1 cellular context compared by ENCODE assay signal in the genomic region with DNA sequence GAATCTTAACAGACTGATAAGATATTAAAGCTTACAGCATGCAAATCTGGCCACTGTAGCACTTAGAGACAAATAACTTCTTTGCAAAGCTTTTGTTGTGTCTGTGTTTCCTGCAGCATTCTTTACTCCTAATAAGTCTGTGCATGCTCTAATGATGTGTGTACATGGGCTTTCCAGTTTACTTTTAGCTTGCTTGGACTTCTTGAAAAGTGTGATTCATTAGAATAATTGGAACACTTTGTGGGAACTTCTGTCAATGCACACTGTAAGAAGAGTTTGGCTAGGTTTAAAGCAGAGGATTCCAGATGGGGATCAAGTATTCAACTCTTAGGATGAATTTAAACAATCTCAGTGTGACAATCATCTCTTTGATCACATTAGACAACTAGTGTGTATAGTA.
TF ChIP-seq lines count a peak whose summit lies in the region.

No MANE protein-coding gene starts in this region.

TF ChIP-seq in GM23338, 12 proteins besides CTCF, POLR2A, EP300 and RAD21 (continued from another document):
- TF ChIP-seq, protein P1, sequence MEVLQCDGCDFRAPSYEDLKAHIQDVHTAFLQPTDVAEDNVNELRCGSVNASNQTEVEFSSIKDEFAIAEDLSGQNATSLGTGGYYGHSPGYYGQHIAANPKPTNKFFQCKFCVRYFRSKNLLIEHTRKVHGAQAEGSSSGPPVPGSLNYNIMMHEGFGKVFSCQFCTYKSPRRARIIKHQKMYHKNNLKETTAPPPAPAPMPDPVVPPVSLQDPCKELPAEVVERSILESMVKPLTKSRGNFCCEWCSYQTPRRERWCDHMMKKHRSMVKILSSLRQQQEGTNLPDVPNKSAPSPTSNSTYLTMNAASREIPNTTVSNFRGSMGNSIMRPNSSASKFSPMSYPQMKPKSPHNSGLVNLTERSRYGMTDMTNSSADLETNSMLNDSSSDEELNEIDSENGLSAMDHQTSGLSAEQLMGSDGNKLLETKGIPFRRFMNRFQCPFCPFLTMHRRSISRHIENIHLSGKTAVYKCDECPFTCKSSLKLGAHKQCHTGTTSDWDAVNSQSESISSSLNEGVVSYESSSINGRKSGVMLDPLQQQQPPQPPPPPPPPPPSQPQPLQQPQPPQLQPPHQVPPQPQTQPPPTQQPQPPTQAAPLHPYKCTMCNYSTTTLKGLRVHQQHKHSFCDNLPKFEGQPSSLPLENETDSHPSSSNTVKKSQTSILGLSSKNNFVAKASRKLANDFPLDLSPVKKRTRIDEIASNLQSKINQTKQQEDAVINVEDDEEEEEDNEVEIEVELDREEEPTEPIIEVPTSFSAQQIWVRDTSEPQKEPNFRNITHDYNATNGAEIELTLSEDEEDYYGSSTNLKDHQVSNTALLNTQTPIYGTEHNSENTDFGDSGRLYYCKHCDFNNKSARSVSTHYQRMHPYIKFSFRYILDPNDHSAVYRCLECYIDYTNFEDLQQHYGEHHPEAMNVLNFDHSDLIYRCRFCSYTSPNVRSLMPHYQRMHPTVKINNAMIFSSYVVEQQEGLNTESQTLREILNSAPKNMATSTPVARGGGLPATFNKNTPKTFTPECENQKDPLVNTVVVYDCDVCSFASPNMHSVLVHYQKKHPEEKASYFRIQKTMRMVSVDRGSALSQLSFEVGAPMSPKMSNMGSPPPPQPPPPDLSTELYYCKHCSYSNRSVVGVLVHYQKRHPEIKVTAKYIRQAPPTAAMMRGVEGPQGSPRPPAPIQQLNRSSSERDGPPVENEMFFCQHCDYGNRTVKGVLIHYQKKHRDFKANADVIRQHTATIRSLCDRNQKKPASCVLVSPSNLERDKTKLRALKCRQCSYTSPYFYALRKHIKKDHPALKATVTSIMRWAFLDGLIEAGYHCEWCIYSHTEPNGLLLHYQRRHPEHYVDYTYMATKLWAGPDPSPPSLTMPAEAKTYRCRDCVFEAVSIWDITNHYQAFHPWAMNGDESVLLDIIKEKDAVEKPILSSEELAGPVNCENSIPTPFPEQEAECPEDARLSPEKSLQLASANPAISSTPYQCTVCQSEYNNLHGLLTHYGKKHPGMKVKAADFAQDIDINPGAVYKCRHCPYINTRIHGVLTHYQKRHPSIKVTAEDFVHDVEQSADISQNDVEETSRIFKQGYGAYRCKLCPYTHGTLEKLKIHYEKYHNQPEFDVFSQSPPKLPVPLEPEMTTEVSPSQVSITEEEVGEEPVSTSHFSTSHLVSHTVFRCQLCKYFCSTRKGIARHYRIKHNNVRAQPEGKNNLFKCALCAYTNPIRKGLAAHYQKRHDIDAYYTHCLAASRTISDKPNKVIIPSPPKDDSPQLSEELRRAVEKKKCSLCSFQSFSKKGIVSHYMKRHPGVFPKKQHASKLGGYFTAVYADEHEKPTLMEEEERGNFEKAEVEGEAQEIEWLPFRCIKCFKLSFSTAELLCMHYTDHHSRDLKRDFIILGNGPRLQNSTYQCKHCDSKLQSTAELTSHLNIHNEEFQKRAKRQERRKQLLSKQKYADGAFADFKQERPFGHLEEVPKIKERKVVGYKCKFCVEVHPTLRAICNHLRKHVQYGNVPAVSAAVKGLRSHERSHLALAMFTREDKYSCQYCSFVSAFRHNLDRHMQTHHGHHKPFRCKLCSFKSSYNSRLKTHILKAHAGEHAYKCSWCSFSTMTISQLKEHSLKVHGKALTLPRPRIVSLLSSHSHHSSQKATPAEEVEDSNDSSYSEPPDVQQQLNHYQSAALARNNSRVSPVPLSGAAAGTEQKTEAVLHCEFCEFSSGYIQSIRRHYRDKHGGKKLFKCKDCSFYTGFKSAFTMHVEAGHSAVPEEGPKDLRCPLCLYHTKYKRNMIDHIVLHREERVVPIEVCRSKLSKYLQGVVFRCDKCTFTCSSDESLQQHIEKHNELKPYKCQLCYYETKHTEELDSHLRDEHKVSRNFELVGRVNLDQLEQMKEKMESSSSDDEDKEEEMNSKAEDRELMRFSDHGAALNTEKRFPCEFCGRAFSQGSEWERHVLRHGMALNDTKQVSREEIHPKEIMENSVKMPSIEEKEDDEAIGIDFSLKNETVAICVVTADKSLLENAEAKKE (CRISPR knock-in tag; IDR thresholded peaks at IDR 0.05) = no peak
- TF ChIP-seq ZNF331 (CRISPR knock-in tag; IDR thresholded peaks at IDR 0.05; ENCODE audit: low read depth) = no peak
- no peak for TF ChIP-seq ZNF114 (CRISPR knock-in tag; IDR thresholded peaks at IDR 0.05)
TF ChIP-seq in GM23338: peak in this region for 0.
